8 cellular contexts compared by ENCODE assay signal in the genomic region with DNA sequence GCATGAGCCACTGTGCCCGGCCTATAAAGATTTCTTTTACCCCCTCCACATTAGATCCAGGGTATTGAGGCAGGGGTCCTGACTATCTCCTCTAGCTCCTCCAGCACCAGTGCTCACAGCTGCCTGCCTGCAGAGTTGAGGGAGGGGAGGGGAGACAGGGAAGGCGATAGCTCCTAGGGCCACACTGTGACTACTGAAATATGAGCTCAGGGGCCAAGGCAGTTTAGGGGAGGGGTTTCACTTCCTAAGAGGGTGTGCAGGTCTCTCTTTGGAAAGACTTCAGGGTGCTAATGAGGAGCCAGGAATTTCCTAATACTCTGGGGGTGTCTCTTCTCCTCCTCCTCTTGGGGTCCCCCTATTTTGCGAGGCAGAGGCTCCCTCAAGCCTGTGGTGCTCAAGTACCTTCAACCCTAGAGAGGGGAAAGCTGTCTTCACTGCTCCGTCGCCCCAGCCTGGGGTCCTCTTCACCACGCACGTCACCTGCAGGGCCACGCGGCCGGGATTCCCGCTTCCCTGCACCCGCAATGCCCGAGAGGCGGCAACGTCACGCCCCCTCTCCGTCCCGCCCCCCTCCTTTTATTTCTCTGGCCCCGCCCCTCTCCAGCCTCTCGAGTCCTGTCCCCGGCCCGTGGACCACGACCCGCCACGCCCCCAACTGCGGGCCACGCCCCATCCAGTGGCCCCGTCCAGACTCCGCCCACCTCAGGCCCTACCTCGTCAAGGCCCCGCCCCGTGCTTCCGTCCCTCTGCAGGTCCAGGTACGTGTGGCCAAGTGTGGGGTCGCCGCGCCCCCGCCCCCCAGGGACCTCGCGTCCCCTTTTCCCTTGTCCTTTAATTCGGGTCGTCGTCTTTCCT.
A peak's percentile ranks its signal among the peaks of the same experiment; 100 is the strongest.
DNase-seq lines count a peak whose midpoint lies in the region; ATAC-seq and TF ChIP-seq lines count a peak whose summit lies in the region.

No MANE protein-coding gene starts in this region.

- H3K27ac ChIP-seq in RWPE1: no peak overlapping the region
- H3K27ac ChIP-seq in endodermal cell (ENCODE audit: low read depth, low read length): no peak overlapping the region
- no peak overlapping the region for H3K27ac ChIP-seq in parathyroid adenoma

- peak; percentile 60 for DNase-seq in Daoy (ENCODE audit: low read depth)
- DNase-seq in RWPE1 (ENCODE audit: low spot score): peak; percentile 74
- DNase-seq in endodermal cell: peak; percentile 97
- DNase-seq in SK-N-DZ (ENCODE audit: low spot score): no peak

- H3K27ac Mint-ChIP-seq in endodermal cell: no peak overlapping the region

- H3K4me3 ChIP-seq in endodermal cell (ENCODE audit: low read length) (peak overlapping the region; percentile 72), parathyroid adenoma (ENCODE audit: low read depth, low read length) (no peak overlapping the region)

- peak overlapping the region; percentile 58 for H3K4me3 Mint-ChIP-seq in endodermal cell

- ATAC-seq in GM21825 (IDR thresholded peaks at IDR 0.05; ENCODE audit: unreplicated experiment): no peak
- no peak for ATAC-seq in GM18505 (IDR thresholded peaks at IDR 0.05; ENCODE audit: unreplicated experiment)
- ATAC-seq in HG02798 (IDR thresholded peaks at IDR 0.05; ENCODE audit: poor library complexity, unreplicated experiment): no peak

- peak overlapping the region; percentile 30 for H3K4me2 ChIP-seq in parathyroid adenoma (ENCODE audit: low read length)

- no peak overlapping the region for H3K9ac ChIP-seq in endodermal cell (ENCODE audit: extremely low read depth, low read length, poor library complexity, severe bottlenecking)
- no peak overlapping the region for H3K9ac ChIP-seq in parathyroid adenoma

- TF ChIP-seq POLR2A in GM18505 (IDR thresholded peaks at IDR 0.05; ENCODE audit: borderline replicate concordance, extremely low read depth, insufficient read depth, insufficient read length): no peak

- peaks cover 3% of the 10 kb centered on the region for H3K4me1 Mint-ChIP-seq in endodermal cell

- H3K27me3 ChIP-seq in endodermal cell (ENCODE audit: control insufficient read depth, insufficient read depth, low read length, poor library complexity, severe bottlenecking) (no peaks in the 10 kb centered on the region), parathyroid adenoma (ENCODE audit: control insufficient read depth, insufficient read depth, low read length) (no peaks in the 10 kb centered on the region)

- no peaks in the 10 kb centered on the region for H3K79me2 ChIP-seq in parathyroid adenoma

- H3K4me1 ChIP-seq in endodermal cell (ENCODE audit: control insufficient read depth, insufficient read depth, low read length) (no peaks in the 10 kb centered on the region), parathyroid adenoma (no peaks in the 10 kb centered on the region)

- peaks cover 5% of the 10 kb centered on the region for H3K9me3 Mint-ChIP-seq in endodermal cell

- POLR2A ChIA-PET in RWPE1 (lab: Yijun Ruan, JAX; ENCODE audit: low non-redundant PET): no interaction called here

- H3K27me3 Mint-ChIP-seq in endodermal cell (ENCODE audit: insufficient read depth): peaks cover 41% of the 10 kb centered on the region

- H2AFZ ChIP-seq in parathyroid adenoma: peak overlapping the region; percentile 51

- WGBS in endodermal cell (ENCODE audit: insufficient coverage in 1 of 2, insufficient read length in 1 of 2), 2 experiments: 17 to 19% methylated on average over 16 to 43 of the region's 43 CpGs

- H3K9me3 ChIP-seq in endodermal cell (ENCODE audit: control insufficient read depth, low read length) (no peaks in the 10 kb centered on the region), parathyroid adenoma (ENCODE audit: control insufficient read depth, low read length) (no peaks in the 10 kb centered on the region)

- CTCF ChIA-PET in RWPE1 (lab: Yijun Ruan, JAX): interaction anchor here (0.6 kb wide), 2 partner anchors 214 to 438 kb away, joined by 3 read pairs; no protein-coding TSS in a partner anchor

- H3K36me3 ChIP-seq in endodermal cell (ENCODE audit: control insufficient read depth, insufficient read depth, low read length) (no peaks in the 10 kb centered on the region), parathyroid adenoma (ENCODE audit: control insufficient read depth, insufficient read depth, low read length) (no peaks in the 10 kb centered on the region)

- TF ChIP-seq CTCF in RWPE1 (conservative IDR thresholded peaks at IDR 0.05; ENCODE audit: low read depth): no peak
- no peak for TF ChIP-seq CTCF in endodermal cell (conservative IDR thresholded peaks at IDR 0.05)
- TF ChIP-seq CTCF in parathyroid adenoma (IDR thresholded peaks at IDR 0.05): no peak

- H3K36me3 Mint-ChIP-seq in endodermal cell (ENCODE audit: low read depth): no peaks in the 10 kb centered on the region
